In genomic region chr3:8627541-8627940, GRCh38 we compare ENCODE assay signal across 27 cellular contexts. TPM values are rescaled to one million over a fixed set of nuclear protein-coding genes. Genes with fewer than 3 reads are reported as not detected.
"Had no signal": no experiment of that assay in that cellular context is flagged by ENCODE, and none has a peak within 500 bp of the region (broad histone marks: within the 10 kb centered on the region; RNA-seq: fewer than 3 reads in every experiment).

No MANE protein-coding gene starts in this region.

- ATAC-seq: gastrocnemius medialis; left cardiac atrium; mucosa of descending colon; pancreas; right cardiac atrium; stimulated activated memory B cell treated with anti-CD40 and anti-IgM and Interleukin-4, amounts not matched to agents 10 μg/mL and 1 μg/mL and 100 μg/mL, for 72 hours; T-cell; WTC11 had no signal

- H3K4me1 ChIP-seq: pancreas, uterus had no signal

- H3K27me3 ChIP-seq: dorsolateral prefrontal cortex, gastrocnemius medialis, pancreas, stomach, suprapubic skin, tibial nerve, uterus had no signal

- H3K4me1 Mint-ChIP-seq: activated naive CD4-positive, alpha-beta T cell treated with anti-CD3 and anti-CD28 coated beads, Interleukin-2, amount 50 U/mL, for 24 hours had no signal

- H3K9me3 ChIP-seq: esophagus squamous epithelium, gastrocnemius medialis, mucosa of descending colon, pancreas, stomach, suprapubic skin, tibial nerve, uterus had no signal

- H3K36me3 Mint-ChIP-seq: activated naive CD4-positive, alpha-beta T cell treated with anti-CD3 and anti-CD28 coated beads, Interleukin-2, amount 50 U/mL, for 24 hours; brain; stimulated activated memory B cell treated with anti-CD40 and anti-IgM and Interleukin-4, amounts not matched to agents 10 μg/mL and 1 μg/mL and 100 μg/mL, for 72 hours; T-cell; WTC11 had no signal

- H3K4me3 Mint-ChIP-seq: activated naive CD4-positive, alpha-beta T cell treated with anti-CD3 and anti-CD28 coated beads, Interleukin-2, amount 50 U/mL, for 24 hours; brain; stimulated activated memory B cell treated with anti-CD40 and anti-IgM and Interleukin-4, amounts not matched to agents 10 μg/mL and 1 μg/mL and 100 μg/mL, for 72 hours; T-cell; WTC11 had no signal

- H3K27me3 Mint-ChIP-seq: activated naive CD4-positive, alpha-beta T cell treated with anti-CD3 and anti-CD28 coated beads, Interleukin-2, amount 50 U/mL, for 24 hours; brain had no signal

- H3K27ac ChIP-seq: dorsolateral prefrontal cortex, esophagus squamous epithelium, gastrocnemius medialis, pancreas, stomach, suprapubic skin, tibial nerve, uterus had no signal

- H3K36me3 ChIP-seq: esophagus squamous epithelium, gastrocnemius medialis, pancreas, stomach, suprapubic skin, tibial nerve, uterus had no signal

- H3K4me3 ChIP-seq: dorsolateral prefrontal cortex, esophagus squamous epithelium, gastrocnemius medialis, mucosa of descending colon, pancreas, stomach, suprapubic skin, tibial nerve, uterus had no signal

- H3K9me3 Mint-ChIP-seq: activated naive CD4-positive, alpha-beta T cell treated with anti-CD3 and anti-CD28 coated beads, Interleukin-2, amount 50 U/mL, for 24 hours; brain; stimulated activated memory B cell treated with anti-CD40 and anti-IgM and Interleukin-4, amounts not matched to agents 10 μg/mL and 1 μg/mL and 100 μg/mL, for 72 hours; T-cell; WTC11 had no signal

- FAIRE-seq: colon, islet of Langerhans, pancreas, small intestine had no signal

- DNase-seq: activated gamma-delta T cell treated with Interleukin-2 at 50 U/mL for 16 hours; activated T-cell treated with anti-CD3 and anti-CD28 coated beads, Interleukin-2, amount 50 U/mL, for 1 hour; anterior cingulate cortex; caudate nucleus; dorsolateral prefrontal cortex; esophagus squamous epithelium; gastrocnemius medialis; hypothalamus; left cardiac atrium; mesenchymal stem cell; mucosa of descending colon; pancreas; right cardiac atrium; small intestine; stimulated activated CD4-positive, alpha-beta T cell treated with anti-CD3 and anti-CD28 coated beads, Interleukin-2, amount 100 ng/mL, for 24 hours; stomach; T-cell; uterus had no signal

- H3K27ac Mint-ChIP-seq: activated naive CD4-positive, alpha-beta T cell treated with anti-CD3 and anti-CD28 coated beads, Interleukin-2, amount 50 U/mL, for 24 hours; brain; stimulated activated memory B cell treated with anti-CD40 and anti-IgM and Interleukin-4, amounts not matched to agents 10 μg/mL and 1 μg/mL and 100 μg/mL, for 72 hours; T-cell; WTC11 had no signal

RNA-seq across cellular contexts. Expression of gene SSUH2, which starts 17.1 kb away (rescaled TPM):
- total RNA-seq: pulmonary artery endothelial cell had no signal
